In genomic region chr2:189210250-189211075, GRCh38 we compare ENCODE assay signal across 1 cellular context.
TF ChIP-seq lines count a peak whose summit lies in the region.

No MANE protein-coding gene starts in this region.

TF ChIP-seq in IMR-90, 13 proteins besides CTCF, POLR2A, EP300 and RAD21 (continued from another document):
- TF ChIP-seq, protein P1, sequence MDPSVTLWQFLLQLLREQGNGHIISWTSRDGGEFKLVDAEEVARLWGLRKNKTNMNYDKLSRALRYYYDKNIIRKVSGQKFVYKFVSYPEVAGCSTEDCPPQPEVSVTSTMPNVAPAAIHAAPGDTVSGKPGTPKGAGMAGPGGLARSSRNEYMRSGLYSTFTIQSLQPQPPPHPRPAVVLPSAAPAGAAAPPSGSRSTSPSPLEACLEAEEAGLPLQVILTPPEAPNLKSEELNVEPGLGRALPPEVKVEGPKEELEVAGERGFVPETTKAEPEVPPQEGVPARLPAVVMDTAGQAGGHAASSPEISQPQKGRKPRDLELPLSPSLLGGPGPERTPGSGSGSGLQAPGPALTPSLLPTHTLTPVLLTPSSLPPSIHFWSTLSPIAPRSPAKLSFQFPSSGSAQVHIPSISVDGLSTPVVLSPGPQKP (IDR thresholded peaks at IDR 0.05; ENCODE audit: borderline replicate concordance, low read depth, low read length): no peak
- TF ChIP-seq MAZ (IDR thresholded peaks at IDR 0.05; ENCODE audit: borderline replicate concordance, low read depth, low read length): no peak
